ENCODE assay signal across 7 cellular contexts in the genomic region with DNA sequence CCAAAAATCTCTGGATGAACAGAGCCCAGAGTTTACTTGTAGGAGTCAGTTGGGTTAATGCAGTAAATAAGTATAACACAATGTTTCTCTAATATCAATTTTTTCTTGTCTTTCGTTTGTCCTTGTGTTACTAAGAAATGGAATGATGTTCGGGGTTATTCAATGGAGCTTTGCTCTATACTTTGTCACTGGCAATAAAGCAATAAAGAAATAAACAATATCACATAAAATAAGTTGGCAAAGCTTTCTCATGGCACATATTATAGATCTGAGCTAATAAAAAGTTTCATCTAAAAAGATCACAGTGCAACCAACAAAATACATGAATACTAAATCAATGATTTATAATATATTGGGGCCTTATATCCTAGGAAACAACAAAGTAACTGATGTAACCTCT.
"Had no signal": no experiment of that assay in that cellular context is flagged by ENCODE, and none has a peak within 500 bp of the region (broad histone marks: within the 10 kb centered on the region; RNA-seq: fewer than 3 reads in every experiment).

No MANE protein-coding gene starts in this region.

- H3K4me3 ChIP-seq: GM12878 had no signal

- ATAC-seq: GM12878 had no signal

- DNase-seq: GDM1, GF-D8 had no signal

- FAIRE-seq: GM12878, GM12891, GM12892, GM18507, GM19239 had no signal
